Comparison of ENCODE assay signal across 20 cellular contexts in genomic region chr12:82605115-82605514, GRCh38.
A peak's percentile ranks its signal among the peaks of the same experiment; 100 is the strongest.
DNase-seq lines count a peak whose midpoint lies in the region; ATAC-seq, FAIRE-seq and TF ChIP-seq lines count a peak whose summit lies in the region.
"Had no signal": no experiment of that assay in that cellular context is flagged by ENCODE, and none has a peak within 500 bp of the region (broad histone marks: within the 10 kb centered on the region; RNA-seq: fewer than 3 reads in every experiment).

No MANE protein-coding gene starts in this region.

- intact Hi-C loops in GM12878 (cut with micrococcal nuclease; ENCODE audit: unreplicated experiment) = no loop called here
- intact Hi-C loops in activated CD4-positive, alpha-beta T cell treated with anti-CD3 and anti-CD28 coated beads, Interleukin-2, amount 10 ng/mL, durations not matched to agents 24 days and 14 days (cut with micrococcal nuclease) = no loop called here

- ATAC-seq in GM18907 (IDR thresholded peaks at IDR 0.05; ENCODE audit: unreplicated experiment) = peak; percentile 78
- ATAC-seq in GM21619 (IDR thresholded peaks at IDR 0.05; ENCODE audit: unreplicated experiment) = peak; percentile 59
- peak; percentile 58 for ATAC-seq in HG03025 (IDR thresholded peaks at IDR 0.05; ENCODE audit: low FRiP score, unreplicated experiment)
- ATAC-seq in GM12878 = peak; percentile 80
- ATAC-seq in HG03139 (IDR thresholded peaks at IDR 0.05; ENCODE audit: unreplicated experiment) = no peak
- ATAC-seq: left lung, T-cell had no signal

- POLR2A ChIA-PET in GM12878 (lab: Charles Lee) = no interaction called here

- H3K27ac Mint-ChIP-seq in activated CD4-positive, alpha-beta T cell treated with anti-CD3 and anti-CD28 coated beads, Interleukin-2, amount 10 ng/mL, durations not matched to agents 24 days and 14 days = no peak overlapping the region
- H3K27ac Mint-ChIP-seq: activated naive CD4-positive, alpha-beta T cell treated with anti-CD3 and anti-CD28 coated beads, Interleukin-2, amount 10 ng/mL, durations not matched to agents 7 days and 5 days; neural progenitor cell; T-cell had no signal

- TF ChIP-seq CTCF in GM12878 (IDR thresholded peaks at IDR 0.05 in 2 of 3, conservative IDR thresholded peaks at IDR 0.05 in 1 of 3; ENCODE audit: control insufficient read depth in 2 of 3, extremely low read depth in 1 of 3, insufficient read depth in 1 of 3, low read depth in 3 of 3, low read length in 3 of 3) = no peak

- H3K27me3 Mint-ChIP-seq in activated CD4-positive, alpha-beta T cell treated with anti-CD3 and anti-CD28 coated beads, Interleukin-2, amount 10 ng/mL, durations not matched to agents 24 days and 14 days = no peaks in the 10 kb centered on the region
- H3K27me3 Mint-ChIP-seq: activated naive CD4-positive, alpha-beta T cell treated with anti-CD3 and anti-CD28 coated beads, Interleukin-2, amount 10 ng/mL, durations not matched to agents 7 days and 5 days; T-cell had no signal

- no peak overlapping the region for H3K4me2 ChIP-seq in GM12878 (ENCODE audit: control insufficient read depth, insufficient read depth)
- H3K4me2 ChIP-seq: neural progenitor cell had no signal

- SMC1A ChIA-PET in GM12878 (lab: Charles Lee; ENCODE audit: uncharacterized antibody, unreplicated experiment) = interaction anchor here (1.3 to 2.0 kb wide), 2 partner anchors 11 to 14 kb away, joined by 4 to 7 read pairs; no protein-coding TSS in a partner anchor

- H3K4me3 ChIP-seq in GM12878 = no peak overlapping the region
- H3K4me3 ChIP-seq: left lung, neural progenitor cell, prostate gland had no signal

- no peaks in the 10 kb centered on the region for H3K4me1 Mint-ChIP-seq in activated CD4-positive, alpha-beta T cell treated with anti-CD3 and anti-CD28 coated beads, Interleukin-2, amount 10 ng/mL, durations not matched to agents 24 days and 14 days
- H3K4me1 Mint-ChIP-seq: activated naive CD4-positive, alpha-beta T cell treated with anti-CD3 and anti-CD28 coated beads, Interleukin-2, amount 10 ng/mL, durations not matched to agents 7 days and 5 days; neural progenitor cell; T-cell had no signal

- no peaks in the 10 kb centered on the region for H3K79me2 ChIP-seq in GM12878 (ENCODE audit: control insufficient read depth, insufficient read depth, low read length)

- BruUV-seq in GM12878 (replicated peaks; lab: Mats Ljungman, UMichigan) = no TSS peak

- no peak for TF ChIP-seq EP300 in GM12878 (IDR thresholded peaks at IDR 0.05; ENCODE audit: borderline replicate concordance in 1 of 2, control insufficient read depth in 1 of 2, low read depth in 2 of 2, low read length in 2 of 2)

- no peak for FAIRE-seq in GM12878 (lab: Jason Lieb, UNC)
- FAIRE-seq: small intestine had no signal

- H3K27me3 ChIP-seq in GM12878 (replicated peaks in 1 of 2; ENCODE audit: control insufficient read depth in 2 of 2, insufficient read depth in 2 of 2, low read length in 1 of 2) = no peaks in the 10 kb centered on the region
- H3K27me3 ChIP-seq: left lung, neural progenitor cell had no signal

- no peak overlapping the region for H3K4me3 Mint-ChIP-seq in activated CD4-positive, alpha-beta T cell treated with anti-CD3 and anti-CD28 coated beads, Interleukin-2, amount 10 ng/mL, durations not matched to agents 24 days and 14 days
- H3K4me3 Mint-ChIP-seq: activated naive CD4-positive, alpha-beta T cell treated with anti-CD3 and anti-CD28 coated beads, Interleukin-2, amount 10 ng/mL, durations not matched to agents 7 days and 5 days; neural progenitor cell; T-cell had no signal

- H3K27ac ChIP-seq in GM12878 (ENCODE audit: control insufficient read depth, insufficient read depth) = no peak overlapping the region
- H3K27ac ChIP-seq: left lung, neural progenitor cell, prostate gland had no signal

- H3K9me3 Mint-ChIP-seq in activated CD4-positive, alpha-beta T cell treated with anti-CD3 and anti-CD28 coated beads, Interleukin-2, amount 10 ng/mL, durations not matched to agents 24 days and 14 days = no peaks in the 10 kb centered on the region
- H3K9me3 Mint-ChIP-seq: activated naive CD4-positive, alpha-beta T cell treated with anti-CD3 and anti-CD28 coated beads, Interleukin-2, amount 10 ng/mL, durations not matched to agents 7 days and 5 days; neural progenitor cell had no signal

- H3K9ac ChIP-seq in GM12878 (ENCODE audit: control insufficient read depth, insufficient read depth, low read length) = no peak overlapping the region
- H3K9ac ChIP-seq: neural progenitor cell had no signal

- TF ChIP-seq RAD21 in GM12878 (IDR thresholded peaks at IDR 0.05; ENCODE audit: insufficient read depth, low read depth, low read length) = no peak

- in situ Hi-C loops in GM12878 (cut with MboI) = no loop called here

- CTCF ChIA-PET in GM12878 (lab: Yijun Ruan, JAX) = interaction anchor here (1.3 kb wide), 1 partner anchor 18 kb away, joined by 4 read pairs; no protein-coding TSS in a partner anchor

- no peaks in the 10 kb centered on the region for H4K20me1 ChIP-seq in GM12878 (ENCODE audit: control insufficient read depth, insufficient read depth)

- no peaks in the 10 kb centered on the region for H3K36me3 ChIP-seq in GM12878 (ENCODE audit: control insufficient read depth in 2 of 2, insufficient read depth in 2 of 2, low read length in 1 of 2)
- H3K36me3 ChIP-seq: left lung, neural progenitor cell, prostate gland had no signal

- no peaks in the 10 kb centered on the region for H3K36me3 Mint-ChIP-seq in activated CD4-positive, alpha-beta T cell treated with anti-CD3 and anti-CD28 coated beads, Interleukin-2, amount 10 ng/mL, durations not matched to agents 24 days and 14 days (ENCODE audit: low read depth)
- H3K36me3 Mint-ChIP-seq: activated naive CD4-positive, alpha-beta T cell treated with anti-CD3 and anti-CD28 coated beads, Interleukin-2, amount 10 ng/mL, durations not matched to agents 7 days and 5 days; neural progenitor cell; T-cell had no signal

- RAD21 ChIA-PET in GM12878 (lab: Charles Lee; ENCODE audit: unreplicated experiment) = interaction anchor here (1.1 kb wide), 1 partner anchor 8 kb away, joined by 7 read pairs; no protein-coding TSS in a partner anchor

- no peaks in the 10 kb centered on the region; the same call in 2 of the 3 replicates for H3K9me3 ChIP-seq in GM12878 (replicated peaks; ENCODE audit: control insufficient read depth, insufficient read depth, low read length)
- H3K9me3 ChIP-seq: left lung, prostate gland had no signal

- no peak for DNase-seq in GM12878 (ENCODE audit: low read depth, low spot score)
- DNase-seq in activated CD4-positive, alpha-beta T cell treated with anti-CD3 and anti-CD28 coated beads, Interleukin-2, amount 10 ng/mL, durations not matched to agents 24 days and 14 days = no peak
- DNase-seq in T1000 (lab: John Stamatoyannopoulos, UW) = no peak
- DNase-seq: activated CD4-positive, alpha-beta T cell treated with anti-CD3 and anti-CD28 coated beads, Interleukin-2, amount 50 U/mL, for 48 hours; activated naive CD4-positive, alpha-beta T cell treated with anti-CD3 and anti-CD28 coated beads, Interleukin-2, amount 10 ng/mL, durations not matched to agents 7 days and 5 days; effector memory CD4-positive, alpha-beta T cell; glutamatergic neuron; GOT3; left lung; NCI-H187 treated with DMSO at 0.1 percent for 48 hours; NCI-H446 treated with DMSO at 0.1 percent for 48 hours; small intestine; stimulated activated CD4-positive, alpha-beta T cell treated with anti-CD3 and anti-CD28 coated beads, Interleukin-4, amount 100 ng/mL, for 24 hours; T-cell had no signal

- H3K4me1 ChIP-seq in GM12878 (ENCODE audit: control insufficient read depth, insufficient read depth, low read length) = no peaks in the 10 kb centered on the region; the same call in 1 of the 2 replicates
- H3K4me1 ChIP-seq: left lung, neural progenitor cell, prostate gland had no signal

- TF ChIP-seq POLR2A in GM12878 (IDR thresholded peaks at IDR 0.05; ENCODE audit: low read depth, low read length) = no peak

- H2AFZ ChIP-seq in GM12878 (ENCODE audit: control insufficient read depth, low read depth, low read length) = no peak overlapping the region
- H2AFZ ChIP-seq: neural progenitor cell had no signal

TF ChIP-seq in GM12878, 131 proteins besides CTCF, POLR2A, EP300 and RAD21:
- peak; percentile 86 for TF ChIP-seq SPI1 (IDR thresholded peaks at IDR 0.05; ENCODE audit: borderline replicate concordance, insufficient read depth, low read depth, low read length)
- TF ChIP-seq SMC3 (IDR thresholded peaks at IDR 0.05; ENCODE audit: borderline replicate concordance, low read length) = no peak
